Comparison of ENCODE assay signal across 28 cellular contexts in the genomic region with DNA sequence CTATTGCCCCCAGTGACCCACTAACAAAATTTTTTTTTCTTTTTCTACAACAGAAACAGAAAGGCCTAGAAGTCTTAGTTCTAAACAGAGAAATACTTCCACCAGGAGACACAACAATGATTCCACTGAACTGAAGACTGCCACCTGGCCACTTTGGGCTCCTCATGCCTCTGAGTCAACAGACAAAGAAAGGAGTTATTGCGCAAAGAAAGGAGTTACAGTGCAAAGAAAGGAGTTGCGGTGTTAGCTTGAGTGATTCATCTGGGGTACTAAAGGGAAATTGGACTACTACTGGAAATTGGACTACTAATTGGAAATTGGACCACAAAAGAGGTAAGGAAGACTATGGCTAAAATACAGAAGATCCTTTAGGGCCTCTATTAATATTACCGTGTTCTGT.
DNase-seq lines count a peak whose midpoint lies in the region; ATAC-seq, FAIRE-seq and TF ChIP-seq lines count a peak whose summit lies in the region.
"Had no signal": no experiment of that assay in that cellular context is flagged by ENCODE, and none has a peak within 500 bp of the region (broad histone marks: within the 10 kb centered on the region; RNA-seq: fewer than 3 reads in every experiment).

No MANE protein-coding gene starts in this region.

- H3K27me3 ChIP-seq in astrocyte (ENCODE audit: insufficient read depth, low read length): no peaks in the 10 kb centered on the region
- H3K27me3 ChIP-seq in mesenchymal stem cell (ENCODE audit: control insufficient read depth in 1 of 2, insufficient read depth in 1 of 2, low read length in 2 of 2): no peaks in the 10 kb centered on the region
- H3K27me3 ChIP-seq: BLaER1 had no signal

- H3K4ac ChIP-seq in mesenchymal stem cell (ENCODE audit: low read depth in 1 of 2, low read length in 2 of 2): no peak overlapping the region

- H2BK120ac ChIP-seq in mesenchymal stem cell (ENCODE audit: low read depth, low read length): no peak overlapping the region

- H3K27ac ChIP-seq in astrocyte (ENCODE audit: low read depth, low read length): no peak overlapping the region
- no peak overlapping the region for H3K27ac ChIP-seq in mesenchymal stem cell (ENCODE audit: low read length, poor library complexity, severe bottlenecking)
- H3K27ac ChIP-seq: 22Rv1, BLaER1, KMS-11, PC-9, RWPE1 had no signal

- no peak for FAIRE-seq in astrocyte (lab: Jason Lieb, UNC)
- FAIRE-seq: GM12891 had no signal

- no peak overlapping the region for H2AK5ac ChIP-seq in mesenchymal stem cell (ENCODE audit: low read length, severe bottlenecking)

- no peak overlapping the region for H2BK15ac ChIP-seq in mesenchymal stem cell (ENCODE audit: low read depth, poor library complexity, severe bottlenecking)

- H3K79me1 ChIP-seq in mesenchymal stem cell (replicated peaks; ENCODE audit: low read length, poor library complexity, severe bottlenecking): no peaks in the 10 kb centered on the region

- no peak overlapping the region for H3K4me3 ChIP-seq in NB4 (ENCODE audit: low read depth, low read length)
- no peak overlapping the region for H3K4me3 ChIP-seq in astrocyte (ENCODE audit: insufficient read depth, low read depth, low read length)
- no peak overlapping the region for H3K4me3 ChIP-seq in mesenchymal stem cell (ENCODE audit: insufficient read depth in 1 of 2, low read depth in 1 of 2, low read length in 2 of 2)
- H3K4me3 ChIP-seq: BLaER1, GM23338, HAP-1, PC-9 had no signal

- H3K36me3 ChIP-seq in astrocyte (ENCODE audit: insufficient read depth, low read length): no peaks in the 10 kb centered on the region
- no peaks in the 10 kb centered on the region for H3K36me3 ChIP-seq in mesenchymal stem cell (ENCODE audit: control insufficient read depth in 1 of 2, insufficient read depth in 2 of 2, low read depth in 1 of 2, low read length in 2 of 2)
- H3K36me3 ChIP-seq: BLaER1, HAP-1 had no signal

- no peaks in the 10 kb centered on the region for H3K79me2 ChIP-seq in astrocyte (ENCODE audit: insufficient read depth, low read length)

- no peak overlapping the region for H3K14ac ChIP-seq in mesenchymal stem cell (ENCODE audit: low read length in 2 of 2)

- H3K9ac ChIP-seq in astrocyte (ENCODE audit: low read length) (no peak overlapping the region), mesenchymal stem cell (ENCODE audit: low read length) (no peak overlapping the region)
- H3K9ac ChIP-seq: BLaER1, KMS-11 had no signal

- no peak overlapping the region for H4K91ac ChIP-seq in mesenchymal stem cell (ENCODE audit: low read length)

- H3K23ac ChIP-seq in mesenchymal stem cell (ENCODE audit: low read length in 2 of 2): no peak overlapping the region

- H3K9me3 Mint-ChIP-seq in astrocyte (ENCODE audit: unreplicated experiment): peaks cover 6% of the 10 kb centered on the region
- peaks cover 8% of the 10 kb centered on the region for H3K9me3 Mint-ChIP-seq in activated T-helper 17 cell treated with anti-CD3 and anti-CD28 coated beads, Interleukin-2, amount 50 U/mL, for 72 hours

- H4K8ac ChIP-seq in mesenchymal stem cell (ENCODE audit: low read length): no peak overlapping the region

- no peak overlapping the region for H3K4me3 Mint-ChIP-seq in astrocyte (ENCODE audit: unreplicated experiment)
- H3K4me3 Mint-ChIP-seq in activated T-helper 17 cell treated with anti-CD3 and anti-CD28 coated beads, Interleukin-2, amount 50 U/mL, for 72 hours: no peak overlapping the region
- H3K4me3 Mint-ChIP-seq: CD4-positive, alpha-beta T cell; GM23338 had no signal

- H3K4me1 ChIP-seq in astrocyte (ENCODE audit: insufficient read depth, low read length): no peaks in the 10 kb centered on the region
- no peaks in the 10 kb centered on the region for H3K4me1 ChIP-seq in mesenchymal stem cell (ENCODE audit: control insufficient read depth, insufficient read depth, low read depth, low read length)
- H3K4me1 ChIP-seq: BLaER1, HAP-1 had no signal

- ATAC-seq in activated T-helper 17 cell treated with anti-CD3 and anti-CD28 coated beads, Interleukin-2, amount 50 U/mL, for 72 hours (replicated peaks): no peak
- ATAC-seq: GM23338, SK-N-SH treated with all-trans-retinoic acid at 6 μM for 48 hours had no signal

- peak; percentile 1 for DNase-seq in DMS53 (lab: John Stamatoyannopoulos, UW)
- no peak for DNase-seq in DMS53 treated with DMSO at 0.1 percent for 48 hours (lab: John Stamatoyannopoulos, UW; ENCODE audit: unreplicated experiment)
- peak; percentile 4 for DNase-seq in NB4 (ENCODE audit: low read depth)
- DNase-seq in astrocyte (ENCODE audit: low read depth): peak; percentile 59
- DNase-seq in mesenchymal stem cell: peak; percentile 37
- DNase-seq in NCI-H1694 treated with DMSO at 0.1 percent for 48 hours (lab: John Stamatoyannopoulos, UW): no peak
- no peak for DNase-seq in islet precursor cell
- DNase-seq: ACHN; CD4-positive, alpha-beta T cell; COR-L47; DND-41; IMR-90; NCI-H1092 treated with DMSO at 0.1 percent for 48 hours; NCI-H1436 treated with DMSO at 0.1 percent for 48 hours; NCI-H2029; NCI-H446; NCI-H526; PC-9; SHP77 treated with DMSO at 0.1 percent for 48 hours had no signal

- H2BK5ac ChIP-seq in mesenchymal stem cell (ENCODE audit: low read depth, low read length, poor library complexity, severe bottlenecking): no peak overlapping the region

- H3K4me2 ChIP-seq in astrocyte (ENCODE audit: low read length) (no peak overlapping the region), mesenchymal stem cell (ENCODE audit: low read length, poor library complexity, severe bottlenecking) (no peak overlapping the region)
- H3K4me2 ChIP-seq: BLaER1, GM23338, KMS-11, PC-9 had no signal

- H3K36me3 Mint-ChIP-seq in astrocyte (ENCODE audit: low read depth, unreplicated experiment): no peaks in the 10 kb centered on the region
- no peaks in the 10 kb centered on the region for H3K36me3 Mint-ChIP-seq in activated T-helper 17 cell treated with anti-CD3 and anti-CD28 coated beads, Interleukin-2, amount 50 U/mL, for 72 hours (ENCODE audit: low read depth)

- H2BK12ac ChIP-seq in mesenchymal stem cell (ENCODE audit: low read length in 2 of 2): no peak overlapping the region

- H4K20me1 ChIP-seq in astrocyte (ENCODE audit: insufficient read depth, low read length): no peaks in the 10 kb centered on the region
- H4K20me1 ChIP-seq: BLaER1 had no signal

- H3K27me3 Mint-ChIP-seq in astrocyte (ENCODE audit: low read depth, unreplicated experiment): no peaks in the 10 kb centered on the region
- no peaks in the 10 kb centered on the region for H3K27me3 Mint-ChIP-seq in activated T-helper 17 cell treated with anti-CD3 and anti-CD28 coated beads, Interleukin-2, amount 50 U/mL, for 72 hours
- H3K27me3 Mint-ChIP-seq: CD4-positive, alpha-beta T cell had no signal

- TF ChIP-seq CTCF in NB4 (IDR thresholded peaks at IDR 0.05; ENCODE audit: low read depth, low read length): no peak
- no peak for TF ChIP-seq CTCF in astrocyte (IDR thresholded peaks at IDR 0.05; ENCODE audit: insufficient read depth, low read depth, low read length)

- TF ChIP-seq POLR2A in NB4 (IDR thresholded peaks at IDR 0.05; ENCODE audit: extremely low read depth, insufficient read length): no peak

- H2AFZ ChIP-seq in astrocyte (ENCODE audit: low read depth, low read length): no peak overlapping the region
- H2AFZ ChIP-seq in mesenchymal stem cell (ENCODE audit: low read depth, low read length): no peak overlapping the region
- H2AFZ ChIP-seq: GM23338, PC-9 had no signal

- peak overlapping the region; percentile 83 for H3K27ac Mint-ChIP-seq in astrocyte (ENCODE audit: unreplicated experiment)
- no peak overlapping the region for H3K27ac Mint-ChIP-seq in activated T-helper 17 cell treated with anti-CD3 and anti-CD28 coated beads, Interleukin-2, amount 50 U/mL, for 72 hours
- H3K27ac Mint-ChIP-seq: CD4-positive, alpha-beta T cell; GM23338 had no signal

- 93% methylated on average over 2 of the region's 3 CpGs for WGBS in mesenchymal stem cell

- H3K4me1 Mint-ChIP-seq in astrocyte (ENCODE audit: low read depth, unreplicated experiment): peaks cover 10% of the 10 kb centered on the region
- no peaks in the 10 kb centered on the region for H3K4me1 Mint-ChIP-seq in activated T-helper 17 cell treated with anti-CD3 and anti-CD28 coated beads, Interleukin-2, amount 50 U/mL, for 72 hours
- H3K4me1 Mint-ChIP-seq: GM23338 had no signal

- no peaks in the 10 kb centered on the region for H3K9me3 ChIP-seq in astrocyte (ENCODE audit: insufficient read depth, low read depth, low read length)
- peaks cover 20% of the 10 kb centered on the region for H3K9me3 ChIP-seq in mesenchymal stem cell (ENCODE audit: control insufficient read depth, low read length)
- H3K9me3 ChIP-seq: BLaER1, HAP-1 had no signal

- no peak overlapping the region for H3K18ac ChIP-seq in mesenchymal stem cell (ENCODE audit: low read depth in 1 of 2, low read length in 2 of 2)

Comparison
In these comparisons a context has a peak if more than half of its experiments do, and no peak if none do; other contexts are left out.
1. DNase-seq: peak in DMS53 (single experiment), NB4 (single experiment), astrocyte (single experiment) and mesenchymal stem cell (single experiment); none in DMS53 treated with DMSO at 0.1 percent for 48 hours (single experiment), NCI-H1694 treated with DMSO at 0.1 percent for 48 hours (single experiment) and islet precursor cell (single experiment).